ENCODE assay signal across 21 cellular contexts in the genomic region with DNA sequence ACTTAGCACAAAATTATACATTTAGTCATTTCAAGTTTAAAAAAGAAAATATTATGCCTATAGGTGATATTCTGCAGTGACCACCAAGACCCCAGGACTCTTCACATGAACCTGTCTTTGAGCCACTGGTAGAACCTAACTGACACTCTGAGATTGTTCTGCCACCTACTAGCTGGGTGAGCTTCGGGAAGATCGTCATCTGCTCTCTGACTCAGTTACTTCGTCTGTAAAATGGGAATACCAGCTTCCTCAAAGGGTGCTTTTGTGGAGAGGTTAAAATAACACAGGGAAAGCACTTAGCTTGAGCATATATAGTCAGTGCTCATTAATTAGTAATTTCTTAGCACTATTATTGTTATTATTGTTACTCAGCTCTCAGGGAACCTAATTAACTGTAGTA.
A peak's percentile ranks its signal among the peaks of the same experiment; 100 is the strongest.
DNase-seq lines count a peak whose midpoint lies in the region; ATAC-seq, FAIRE-seq and TF ChIP-seq lines count a peak whose summit lies in the region.
"Had no signal": no experiment of that assay in that cellular context is flagged by ENCODE, and none has a peak within 500 bp of the region (broad histone marks: within the 10 kb centered on the region; RNA-seq: fewer than 3 reads in every experiment).

No MANE protein-coding gene starts in this region.

- H3K79me2 ChIP-seq in OCI-LY3 (ENCODE audit: low read length): no peaks in the 10 kb centered on the region

- H3K27ac ChIP-seq in OCI-LY3 (ENCODE audit: low read length) (peak overlapping the region; percentile 98), kidney (ENCODE audit: low read depth in 2 of 2, low read length in 2 of 2) (peak overlapping the region; percentile 86 to 96)
- H3K27ac ChIP-seq: cardiac muscle cell had no signal

- ATAC-seq in stimulated activated memory B cell treated with anti-CD40 and anti-IgM and Interleukin-4, amounts not matched to agents 10 μg/mL and 1 μg/mL and 100 μg/mL, for 72 hours: no peak
- ATAC-seq: CD8-positive, alpha-beta T cell; lower lobe of right lung had no signal

- H4K20me1 ChIP-seq in OCI-LY3 (ENCODE audit: insufficient read depth, low read length): no peaks in the 10 kb centered on the region

- no peaks in the 10 kb centered on the region for H3K27me3 ChIP-seq in OCI-LY3 (ENCODE audit: low read depth, low read length)
- H3K27me3 ChIP-seq: cardiac muscle cell had no signal

- TF ChIP-seq CTCF in OCI-LY3 (IDR thresholded peaks at IDR 0.05; ENCODE audit: low read depth, low read length) (no peak), kidney (IDR thresholded peaks at IDR 0.05; ENCODE audit: borderline replicate concordance, extremely low read depth, insufficient read depth) (no peak), D721Med (IDR thresholded peaks at IDR 0.05; ENCODE audit: insufficient read depth, missing control alignments) (no peak)

- 0 out of 2 replicates have a peak overlapping the region, but pooled peaks have one; percentile 29 for H2AFZ ChIP-seq in OCI-LY3 (ENCODE audit: low read depth, low read length)

- peak overlapping the region; percentile 71 for H3K4me3 ChIP-seq in OCI-LY3 (ENCODE audit: low read length)
- H3K4me3 ChIP-seq in kidney (ENCODE audit: low read length in 2 of 2): no peak overlapping the region
- H3K4me3 ChIP-seq: cardiac muscle cell had no signal

- no peaks in the 10 kb centered on the region for H3K9me3 Mint-ChIP-seq in stimulated activated memory B cell treated with anti-CD40 and anti-IgM and Interleukin-4, amounts not matched to agents 10 μg/mL and 1 μg/mL and 100 μg/mL, for 72 hours
- H3K9me3 Mint-ChIP-seq in activated CD4-positive, alpha-beta memory T cell treated with anti-CD3 and anti-CD28 coated beads, Interleukin-2, amount 10 ng/mL, durations not matched to agents 7 days and 5 days: no peaks in the 10 kb centered on the region
- H3K9me3 Mint-ChIP-seq: CD8-positive, alpha-beta T cell; naive B cell; T-helper 2 cell treated with Interferon-gamma antibody and Interleukin-4, amounts not matched to agents 5 μg/mL and 100 μg/mL, for 36 hours had no signal

- peaks cover 79% of the 10 kb centered on the region for H3K4me1 Mint-ChIP-seq in stimulated activated memory B cell treated with anti-CD40 and anti-IgM and Interleukin-4, amounts not matched to agents 10 μg/mL and 1 μg/mL and 100 μg/mL, for 72 hours
- peaks cover 39% of the 10 kb centered on the region for H3K4me1 Mint-ChIP-seq in activated CD4-positive, alpha-beta memory T cell treated with anti-CD3 and anti-CD28 coated beads, Interleukin-2, amount 10 ng/mL, durations not matched to agents 7 days and 5 days

- H3K9ac ChIP-seq in OCI-LY3 (ENCODE audit: low read length) (peak overlapping the region; percentile 73), kidney (ENCODE audit: low read length in 2 of 2) (peak overlapping the region in 1 of 2 donors; percentile 71)

- no peaks in the 10 kb centered on the region for H3K36me3 Mint-ChIP-seq in stimulated activated memory B cell treated with anti-CD40 and anti-IgM and Interleukin-4, amounts not matched to agents 10 μg/mL and 1 μg/mL and 100 μg/mL, for 72 hours
- no peaks in the 10 kb centered on the region for H3K36me3 Mint-ChIP-seq in activated CD4-positive, alpha-beta memory T cell treated with anti-CD3 and anti-CD28 coated beads, Interleukin-2, amount 10 ng/mL, durations not matched to agents 7 days and 5 days (ENCODE audit: low read depth)
- H3K36me3 Mint-ChIP-seq: CD8-positive, alpha-beta T cell; naive B cell had no signal

- POLR2A ChIA-PET in activated CD4-positive, alpha-beta memory T cell treated with anti-CD3 and anti-CD28 coated beads, Interleukin-2, amount 10 ng/mL, durations not matched to agents 7 days and 5 days (lab: Charles Lee): interaction anchor here (2.1 kb wide), 1 partner anchor 8 kb away, joined by 6 read pairs; no protein-coding TSS in a partner anchor

- no peaks in the 10 kb centered on the region for H3K27me3 Mint-ChIP-seq in stimulated activated memory B cell treated with anti-CD40 and anti-IgM and Interleukin-4, amounts not matched to agents 10 μg/mL and 1 μg/mL and 100 μg/mL, for 72 hours
- H3K27me3 Mint-ChIP-seq in activated CD4-positive, alpha-beta memory T cell treated with anti-CD3 and anti-CD28 coated beads, Interleukin-2, amount 10 ng/mL, durations not matched to agents 7 days and 5 days: peaks cover 6% of the 10 kb centered on the region
- H3K27me3 Mint-ChIP-seq: naive B cell had no signal

- H3K36me3 ChIP-seq in OCI-LY3 (replicated peaks; ENCODE audit: low read depth, low read length) (no peaks in the 10 kb centered on the region), kidney (ENCODE audit: control insufficient read depth in 1 of 2, insufficient read depth in 2 of 2, low read length in 2 of 2) (no peaks in the 10 kb centered on the region)
- H3K36me3 ChIP-seq: cardiac muscle cell, lower lobe of right lung had no signal

- peak; percentile 84 for FAIRE-seq in GM19239 (lab: Jason Lieb, UNC)
- FAIRE-seq in kidney (lab: Jason Lieb, UNC): no peak
- no peak for FAIRE-seq in D721Med (lab: Jason Lieb, UNC)

- no peak overlapping the region for H3K4me3 Mint-ChIP-seq in stimulated activated memory B cell treated with anti-CD40 and anti-IgM and Interleukin-4, amounts not matched to agents 10 μg/mL and 1 μg/mL and 100 μg/mL, for 72 hours
- no peak overlapping the region for H3K4me3 Mint-ChIP-seq in activated CD4-positive, alpha-beta memory T cell treated with anti-CD3 and anti-CD28 coated beads, Interleukin-2, amount 10 ng/mL, durations not matched to agents 7 days and 5 days
- H3K4me3 Mint-ChIP-seq: CD8-positive, alpha-beta T cell; T-helper 2 cell treated with Interferon-gamma antibody and Interleukin-4, amounts not matched to agents 5 μg/mL and 100 μg/mL, for 36 hours had no signal

- DNase-seq in GM19239 (ENCODE audit: insufficient read length, low spot score): no peak
- no peak for DNase-seq in kidney
- DNase-seq in activated CD4-positive, alpha-beta memory T cell treated with anti-CD3 and anti-CD28 coated beads, Interleukin-2, amount 10 ng/mL, durations not matched to agents 7 days and 5 days: no peak
- no peak for DNase-seq in NCI-H524 treated with DMSO at 0.1 percent for 48 hours (lab: John Stamatoyannopoulos, UW)
- DNase-seq in D721Med (ENCODE audit: insufficient read length, low spot score): no peak
- DNase-seq in NCI-H2081 (lab: John Stamatoyannopoulos, UW): no peak
- DNase-seq: DMS79 treated with DMSO at 0.1 percent for 48 hours; erythroblast; GOT3; lower lobe of right lung; naive B cell; NCI-H1930; NCI-H446; posterior cingulate gyrus; Right ventricle myocardium superior; stimulated activated CD8-positive, alpha-beta memory T cell treated with anti-CD3 and anti-CD28 coated beads, Interleukin-4, amount 100 ng/mL, for 48 hours had no signal

- H3K27ac Mint-ChIP-seq in stimulated activated memory B cell treated with anti-CD40 and anti-IgM and Interleukin-4, amounts not matched to agents 10 μg/mL and 1 μg/mL and 100 μg/mL, for 72 hours: peak overlapping the region; percentile 71
- H3K27ac Mint-ChIP-seq in activated CD4-positive, alpha-beta memory T cell treated with anti-CD3 and anti-CD28 coated beads, Interleukin-2, amount 10 ng/mL, durations not matched to agents 7 days and 5 days: no peak overlapping the region
- H3K27ac Mint-ChIP-seq: CD8-positive, alpha-beta T cell; T-helper 2 cell treated with Interferon-gamma antibody and Interleukin-4, amounts not matched to agents 5 μg/mL and 100 μg/mL, for 36 hours had no signal

- no peaks in the 10 kb centered on the region for H3K9me3 ChIP-seq in OCI-LY3 (ENCODE audit: insufficient read depth, low read length)
- H3K9me3 ChIP-seq in kidney (ENCODE audit: control insufficient read depth in 1 of 2, low read length in 2 of 2): no peaks in the 10 kb centered on the region
- H3K9me3 ChIP-seq: lower lobe of right lung had no signal

- H3K4me2 ChIP-seq in OCI-LY3 (ENCODE audit: low read length): peak overlapping the region; percentile 89

- CTCF ChIA-PET in activated CD4-positive, alpha-beta memory T cell treated with anti-CD3 and anti-CD28 coated beads, Interleukin-2, amount 10 ng/mL, durations not matched to agents 7 days and 5 days (lab: Charles Lee): no interaction called here

- peaks cover 89% of the 10 kb centered on the region for H3K4me1 ChIP-seq in OCI-LY3 (ENCODE audit: low read length)
- peaks cover 15 to 17% of the 10 kb centered on the region in 2 donors for H3K4me1 ChIP-seq in kidney (ENCODE audit: control insufficient read depth in 1 of 2, insufficient read depth in 1 of 2, low read depth in 1 of 2, low read length in 2 of 2)

- intact Hi-C loops in kidney (cut with DNase I): no loop called here
